Comparison of ENCODE assay signal across 9 cellular contexts in genomic region chr19:48424694-48425219, GRCh38. TPM values are rescaled to one million over a fixed set of nuclear protein-coding genes. Genes with fewer than 3 reads are reported as not detected.
A peak's percentile ranks its signal among the peaks of the same experiment; 100 is the strongest.
DNase-seq lines count a peak whose midpoint lies in the region; ATAC-seq and TF ChIP-seq lines count a peak whose summit lies in the region.
"Had no signal": no experiment of that assay in that cellular context is flagged by ENCODE, and none has a peak within 500 bp of the region (broad histone marks: within the 10 kb centered on the region; RNA-seq: fewer than 3 reads in every experiment).

No MANE protein-coding gene starts in this region.

- peak overlapping the region; percentile 38 to 76 (median 72); a peak in 20 of 22 replicates for H3K9ac ChIP-seq in BLaER1 treated with 17β-estradiol and CSF1 and Interleukin-3, amounts not matched to agents 10 nM and 100 nM

- TF ChIP-seq CTCF in HL-60 (IDR thresholded peaks at IDR 0.05; ENCODE audit: insufficient read depth, low read length), result no peak
- no peak for TF ChIP-seq CTCF in WI38 (IDR thresholded peaks at IDR 0.05; ENCODE audit: low read depth, low read length)
- no peak for TF ChIP-seq CTCF in left lung (IDR thresholded peaks at IDR 0.05)

- peaks cover 9 to 38% (median 20%) of the 10 kb centered on the region in 10 experiments; a peak in 19 of 20 replicates for H3K4me1 ChIP-seq in BLaER1 treated with 17β-estradiol and CSF1 and Interleukin-3, amounts not matched to agents 10 nM and 100 nM
- H3K4me1 ChIP-seq in left lung, result peaks cover 0 to 11% of the 10 kb centered on the region in 2 donors

- no peaks in the 10 kb centered on the region for H3K9me3 ChIP-seq in BLaER1 treated with 17β-estradiol and CSF1 and Interleukin-3, amounts not matched to agents 10 nM and 100 nM (replicated peaks in 1 of 11)
- H3K9me3 ChIP-seq in left lung, result no peaks in the 10 kb centered on the region

- peak overlapping the region; percentile 13 to 84 (median 81); a peak in 20 of 22 replicates for H3K27ac ChIP-seq in BLaER1 treated with 17β-estradiol and CSF1 and Interleukin-3, amounts not matched to agents 10 nM and 100 nM
- H3K27ac ChIP-seq in HL-60 (replicated peaks) (peak overlapping the region; percentile 72), left lung (no peak overlapping the region)

- H3K36me3 ChIP-seq in BLaER1 treated with 17β-estradiol and CSF1 and Interleukin-3, amounts not matched to agents 10 nM and 100 nM, result no peaks in the 10 kb centered on the region
- no peaks in the 10 kb centered on the region for H3K36me3 ChIP-seq in left lung

- DNase-seq in HL-60 (ENCODE audit: low read depth in 1 of 2, low spot score in 1 of 2) (peak; percentile 44 to 50), left lung (peak; percentile 46 to 68), NCI-H2081 treated with DMSO at 0.1 percent for 48 hours (lab: John Stamatoyannopoulos, UW) (no peak)
- DNase-seq in stimulated activated CD4-positive, alpha-beta T cell treated with anti-CD3 and anti-CD28 coated beads, Interleukin-2, amount 100 ng/mL, for 24 hours, result no peak
- DNase-seq: NCI-H524 treated with DMSO at 0.1 percent for 48 hours had no signal

- no peaks in the 10 kb centered on the region for H4K20me1 ChIP-seq in BLaER1 treated with 17β-estradiol and CSF1 and Interleukin-3, amounts not matched to agents 10 nM and 100 nM

- peak overlapping the region; percentile 51 to 91 (median 83) for H3K4me2 ChIP-seq in BLaER1 treated with 17β-estradiol and CSF1 and Interleukin-3, amounts not matched to agents 10 nM and 100 nM

- intact Hi-C loops in left lung (cut with DNase I), result no loop called here

- ATAC-seq in left lung (peak; percentile 81), GM21619 (IDR thresholded peaks at IDR 0.05; ENCODE audit: unreplicated experiment) (no peak), HG02610 (IDR thresholded peaks at IDR 0.05; ENCODE audit: unreplicated experiment) (no peak)

- H3K27me3 ChIP-seq in BLaER1 treated with 17β-estradiol and CSF1 and Interleukin-3, amounts not matched to agents 10 nM and 100 nM, result no peaks in the 10 kb centered on the region
- H3K27me3 ChIP-seq in HL-60 (ENCODE audit: insufficient read depth, poor library complexity, severe bottlenecking) (no peaks in the 10 kb centered on the region), left lung (no peaks in the 10 kb centered on the region)

- H3K4me3 ChIP-seq in BLaER1 treated with 17β-estradiol and CSF1 and Interleukin-3, amounts not matched to agents 10 nM and 100 nM, result peak overlapping the region in 8 of 10 experiments; percentile 2 to 47 (median 34); a peak in 9 of 20 replicates
- H3K4me3 ChIP-seq in HL-60 (replicated peaks; ENCODE audit: insufficient read depth, low read length) (no peak overlapping the region), WI38 (ENCODE audit: low read depth, low read length) (peak overlapping the region; percentile 20; the same call in 1 of the 2 replicates), left lung (no peak overlapping the region)

RNA-seq across cellular contexts. Expression of gene GRWD1, which starts 21.0 kb away (rescaled TPM):
- total RNA-seq in left lung, result 10 to 100 TPM; 21.5 to 33.8 TPM

RNA-seq across cellular contexts. Expression of gene KCNJ14, which starts 30.6 kb away (rescaled TPM):
- total RNA-seq in left lung, result under 1 TPM; 0.52 to 0.61 TPM

RNA-seq across cellular contexts. Expression of gene GRIN2D, which starts 31.3 kb away (rescaled TPM):
- 1 to 10 TPM in 1 of 2 donors, under 1 TPM in 1; 0.94 to 1.3 TPM for total RNA-seq in left lung

RNA-seq across cellular contexts. Expression of gene KDELR1, which starts 33.4 kb away (rescaled TPM):
- total RNA-seq in left lung, result 100 to 1,000 TPM; 171 to 187 TPM

RNA-seq across cellular contexts. Expression of gene CYTH2, which starts 44.4 kb away (rescaled TPM):
- 10 to 100 TPM; 49.8 to 65.9 TPM for total RNA-seq in left lung

Comparison
In these comparisons a context has a peak if more than half of its experiments do, and no peak if none do; other contexts are left out.
1. H3K27ac ChIP-seq: peak in BLaER1 treated with 17β-estradiol and CSF1 and Interleukin-3, amounts not matched to agents 10 nM and 100 nM (11 of 11) and HL-60 (single experiment); none in left lung (0 of 2).
2. H3K4me3 ChIP-seq: peak in BLaER1 treated with 17β-estradiol and CSF1 and Interleukin-3, amounts not matched to agents 10 nM and 100 nM (8 of 10) and WI38 (single experiment); none in HL-60 (single experiment) and left lung (0 of 2).
3. DNase-seq: peak in HL-60 (2 of 2) and left lung (2 of 2); none in NCI-H2081 treated with DMSO at 0.1 percent for 48 hours (single experiment) and stimulated activated CD4-positive, alpha-beta T cell treated with anti-CD3 and anti-CD28 coated beads, Interleukin-2, amount 100 ng/mL, for 24 hours (0 of 2).